In genomic region chr1:121184290-121185127, GRCh38 we compare ENCODE assay signal across 1 cellular context.
A peak's percentile ranks its signal among the peaks of the same experiment; 100 is the strongest.
TF ChIP-seq lines count a peak whose summit lies in the region.

Gene FAM72B (minus strand): TSS chr1:121184340. CDS start chr1:121183489, 851 bp downstream.
Gene SRGAP2C (plus strand): TSS chr1:121184975. CDS start chr1:121187447, 2,472 bp downstream.

TF ChIP-seq in GM12878, 131 proteins besides CTCF, POLR2A, EP300 and RAD21 (continued from another document):
- TF ChIP-seq, protein P1, sequence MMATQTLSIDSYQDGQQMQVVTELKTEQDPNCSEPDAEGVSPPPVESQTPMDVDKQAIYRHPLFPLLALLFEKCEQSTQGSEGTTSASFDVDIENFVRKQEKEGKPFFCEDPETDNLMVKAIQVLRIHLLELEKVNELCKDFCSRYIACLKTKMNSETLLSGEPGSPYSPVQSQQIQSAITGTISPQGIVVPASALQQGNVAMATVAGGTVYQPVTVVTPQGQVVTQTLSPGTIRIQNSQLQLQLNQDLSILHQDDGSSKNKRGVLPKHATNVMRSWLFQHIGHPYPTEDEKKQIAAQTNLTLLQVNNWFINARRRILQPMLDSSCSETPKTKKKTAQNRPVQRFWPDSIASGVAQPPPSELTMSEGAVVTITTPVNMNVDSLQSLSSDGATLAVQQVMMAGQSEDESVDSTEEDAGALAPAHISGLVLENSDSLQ (IDR thresholded peaks at IDR 0.05) = peak; percentile 97
- TF ChIP-seq CHD2 (IDR thresholded peaks at IDR 0.05; ENCODE audit: borderline replicate concordance, low read depth, low read length) = 0 out of 2 replicates have a peak, but pooled peaks have one; percentile 22
- peak; percentile 39 for TF ChIP-seq FOS (IDR thresholded peaks at IDR 0.05; ENCODE audit: borderline replicate concordance, extremely low read depth, insufficient read length)
- peak; percentile 37; the same call in 1 of the 2 replicates for TF ChIP-seq CREB1 (IDR thresholded peaks at IDR 0.05; ENCODE audit: low read depth)
